21 cellular contexts compared by ENCODE assay signal in genomic region chr2:100692381-100692780, GRCh38.
"Had no signal": no experiment of that assay in that cellular context is flagged by ENCODE, and none has a peak within 500 bp of the region (broad histone marks: within the 10 kb centered on the region; RNA-seq: fewer than 3 reads in every experiment).

No MANE protein-coding gene starts in this region.

- H3K4me3 Mint-ChIP-seq: natural killer cell treated with Interleukin-12 subunit alpha and Interleukin-12 subunit beta and Interleukin-15 and Interleukin-18, amount 100 ng/mL, for 72 hours; neural progenitor cell; stimulated activated naive B cell treated with anti-CD40 and anti-IgM and Interleukin-4, amounts not matched to agents 10 μg/mL and 1 μg/mL and 100 μg/mL, for 72 hours; stimulated activated naive CD8-positive, alpha-beta T cell treated with anti-CD3 and anti-CD28 coated beads, Interleukin-15, amount 100 ng/mL, for 72 hours had no signal

- H3K4me3 ChIP-seq: heart left ventricle, left ventricle myocardium inferior, lower lobe of right lung, neural progenitor cell, psoas muscle, testis, tibial nerve, upper lobe of right lung had no signal

- H3K9ac ChIP-seq: neural progenitor cell, parathyroid adenoma had no signal

- H3K36me3 ChIP-seq: heart left ventricle, left ventricle myocardium inferior, lower lobe of right lung, neural progenitor cell, tibial nerve, upper lobe of right lung had no signal

- H3K9me3 ChIP-seq: testis had no signal

- H3K27me3 ChIP-seq: heart left ventricle, neural progenitor cell, testis, tibial nerve, upper lobe of right lung had no signal

- H3K4me1 Mint-ChIP-seq: neural progenitor cell; stimulated activated naive B cell treated with anti-CD40 and anti-IgM and Interleukin-4, amounts not matched to agents 10 μg/mL and 1 μg/mL and 100 μg/mL, for 72 hours had no signal

- H3K27ac ChIP-seq: heart left ventricle, left ventricle myocardium inferior, lower lobe of right lung, neural progenitor cell, parathyroid adenoma, psoas muscle, testis, tibial nerve, upper lobe of right lung had no signal

- DNase-seq: dermis blood vessel endothelial cell; erythroblast; heart left ventricle; hippocampal formation; left ventricle myocardium inferior; lower lobe of right lung; mesenchymal stem cell; midbrain; psoas muscle; retina; stimulated activated CD4-positive, alpha-beta T cell treated with anti-CD3 and anti-CD28 coated beads, Interleukin-2, amount 100 ng/mL, for 24 hours; stimulated activated CD4-positive, alpha-beta T cell treated with anti-CD3 and anti-CD28 coated beads, Interleukin-4, amount 100 ng/mL, for 4 hours; stimulated activated naive B cell treated with anti-CD40 and anti-IgM and Interleukin-4, amounts not matched to agents 10 μg/mL and 1 μg/mL and 100 μg/mL, for 72 hours; stimulated activated naive CD8-positive, alpha-beta T cell treated with anti-CD3 and anti-CD28 coated beads, Interleukin-15, amount 100 ng/mL, for 72 hours; testis; upper lobe of right lung had no signal

- ATAC-seq: heart left ventricle; lower lobe of right lung; psoas muscle; sciatic nerve; stimulated activated naive B cell treated with anti-CD40 and anti-IgM and Interleukin-4, amounts not matched to agents 10 μg/mL and 1 μg/mL and 100 μg/mL, for 72 hours; stimulated activated naive CD8-positive, alpha-beta T cell treated with anti-CD3 and anti-CD28 coated beads, Interleukin-15, amount 100 ng/mL, for 72 hours; upper lobe of right lung had no signal

- H3K27ac Mint-ChIP-seq: natural killer cell treated with Interleukin-12 subunit alpha and Interleukin-12 subunit beta and Interleukin-15 and Interleukin-18, amount 100 ng/mL, for 72 hours; neural progenitor cell; stimulated activated naive B cell treated with anti-CD40 and anti-IgM and Interleukin-4, amounts not matched to agents 10 μg/mL and 1 μg/mL and 100 μg/mL, for 72 hours had no signal

- H3K4me1 ChIP-seq: heart left ventricle, left ventricle myocardium inferior, lower lobe of right lung, neural progenitor cell, parathyroid adenoma, psoas muscle, testis, tibial nerve, upper lobe of right lung had no signal
